Comparison of ENCODE assay signal across 1 cellular context in genomic region chr15:93030430-93031102, GRCh38.
TF ChIP-seq lines count a peak whose summit lies in the region.

No MANE protein-coding gene starts in this region.

TF ChIP-seq in GM12878, 131 proteins besides CTCF, POLR2A, EP300 and RAD21 (continued from another document):
- no peak for TF ChIP-seq CUX1 (IDR thresholded peaks at IDR 0.05; ENCODE audit: insufficient replicate concordance, low read depth, low read length)
- TF ChIP-seq MYB (IDR thresholded peaks at IDR 0.05; ENCODE audit: borderline replicate concordance, low read depth, low read length), result no peak
- TF ChIP-seq ZNF622 (IDR thresholded peaks at IDR 0.05), result no peak
- TF ChIP-seq ZNF274 (IDR thresholded peaks at IDR 0.05; ENCODE audit: insufficient read depth, insufficient read length), result no peak
- no peak for TF ChIP-seq ZBTB4 (CRISPR knock-in tag; IDR thresholded peaks at IDR 0.05)
- no peak for TF ChIP-seq MEF2B (IDR thresholded peaks at IDR 0.05; ENCODE audit: partially characterized antibody, poor library complexity, severe bottlenecking)
- TF ChIP-seq, protein P1, sequence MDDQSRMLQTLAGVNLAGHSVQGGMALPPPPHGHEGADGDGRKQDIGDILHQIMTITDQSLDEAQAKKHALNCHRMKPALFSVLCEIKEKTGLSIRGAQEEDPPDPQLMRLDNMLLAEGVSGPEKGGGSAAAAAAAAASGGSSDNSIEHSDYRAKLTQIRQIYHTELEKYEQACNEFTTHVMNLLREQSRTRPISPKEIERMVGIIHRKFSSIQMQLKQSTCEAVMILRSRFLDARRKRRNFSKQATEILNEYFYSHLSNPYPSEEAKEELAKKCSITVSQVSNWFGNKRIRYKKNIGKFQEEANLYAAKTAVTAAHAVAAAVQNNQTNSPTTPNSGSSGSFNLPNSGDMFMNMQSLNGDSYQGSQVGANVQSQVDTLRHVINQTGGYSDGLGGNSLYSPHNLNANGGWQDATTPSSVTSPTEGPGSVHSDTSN (IDR thresholded peaks at IDR 0.05; ENCODE audit: insufficient replicate concordance, low read depth, low read length), result no peak
- TF ChIP-seq TCF7 (IDR thresholded peaks at IDR 0.05; ENCODE audit: borderline replicate concordance), result no peak
TF ChIP-seq in GM12878: peak in this region for 4.
